ENCODE assay signal across 1 cellular context in the genomic region with DNA sequence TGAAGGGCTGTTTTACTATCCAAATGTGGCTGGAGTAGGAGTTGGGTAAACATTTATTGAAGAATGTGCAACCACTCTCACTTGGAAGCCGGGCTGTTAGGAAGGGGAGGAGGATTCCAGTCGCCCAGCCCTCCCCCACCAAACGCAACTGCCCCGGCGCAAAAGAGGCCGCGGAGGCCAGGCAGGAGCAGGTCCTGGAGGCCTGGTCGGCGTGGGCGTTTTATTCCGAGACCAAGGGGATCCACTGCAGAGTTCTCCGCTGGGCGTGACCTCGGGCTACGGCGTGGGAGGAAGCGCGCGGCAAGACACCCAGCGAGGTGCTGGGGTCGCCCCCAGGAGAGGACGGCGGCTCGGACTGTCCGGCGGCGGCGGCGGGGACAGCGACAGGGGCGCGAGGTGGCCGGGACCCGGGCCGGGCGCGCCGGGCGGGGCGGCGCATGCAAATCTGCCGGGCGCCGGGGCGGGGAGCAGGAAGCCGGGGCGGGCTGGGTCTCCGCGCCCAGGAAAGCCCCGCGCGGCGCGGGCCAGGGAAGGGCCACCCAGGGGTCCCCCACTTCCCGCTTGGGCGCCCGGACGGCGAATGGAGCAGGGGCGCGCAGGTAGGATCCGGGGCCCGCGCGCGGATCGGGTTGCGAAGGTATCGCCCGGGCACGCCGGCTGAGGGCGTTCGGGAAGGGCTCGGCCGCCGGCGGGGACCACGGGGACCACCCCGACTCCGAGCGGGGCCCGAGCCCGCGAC.
TF ChIP-seq lines count a peak whose summit lies in the region.

IL4R (plus strand) TSS at position 553 of the 739 bp plus-strand sequence. CDS start 26,230 bp downstream, outside the sequence.

TF ChIP-seq in HEK293, 187 proteins besides CTCF, POLR2A, EP300 and RAD21 (continued from another document):
- TF ChIP-seq, protein P1, sequence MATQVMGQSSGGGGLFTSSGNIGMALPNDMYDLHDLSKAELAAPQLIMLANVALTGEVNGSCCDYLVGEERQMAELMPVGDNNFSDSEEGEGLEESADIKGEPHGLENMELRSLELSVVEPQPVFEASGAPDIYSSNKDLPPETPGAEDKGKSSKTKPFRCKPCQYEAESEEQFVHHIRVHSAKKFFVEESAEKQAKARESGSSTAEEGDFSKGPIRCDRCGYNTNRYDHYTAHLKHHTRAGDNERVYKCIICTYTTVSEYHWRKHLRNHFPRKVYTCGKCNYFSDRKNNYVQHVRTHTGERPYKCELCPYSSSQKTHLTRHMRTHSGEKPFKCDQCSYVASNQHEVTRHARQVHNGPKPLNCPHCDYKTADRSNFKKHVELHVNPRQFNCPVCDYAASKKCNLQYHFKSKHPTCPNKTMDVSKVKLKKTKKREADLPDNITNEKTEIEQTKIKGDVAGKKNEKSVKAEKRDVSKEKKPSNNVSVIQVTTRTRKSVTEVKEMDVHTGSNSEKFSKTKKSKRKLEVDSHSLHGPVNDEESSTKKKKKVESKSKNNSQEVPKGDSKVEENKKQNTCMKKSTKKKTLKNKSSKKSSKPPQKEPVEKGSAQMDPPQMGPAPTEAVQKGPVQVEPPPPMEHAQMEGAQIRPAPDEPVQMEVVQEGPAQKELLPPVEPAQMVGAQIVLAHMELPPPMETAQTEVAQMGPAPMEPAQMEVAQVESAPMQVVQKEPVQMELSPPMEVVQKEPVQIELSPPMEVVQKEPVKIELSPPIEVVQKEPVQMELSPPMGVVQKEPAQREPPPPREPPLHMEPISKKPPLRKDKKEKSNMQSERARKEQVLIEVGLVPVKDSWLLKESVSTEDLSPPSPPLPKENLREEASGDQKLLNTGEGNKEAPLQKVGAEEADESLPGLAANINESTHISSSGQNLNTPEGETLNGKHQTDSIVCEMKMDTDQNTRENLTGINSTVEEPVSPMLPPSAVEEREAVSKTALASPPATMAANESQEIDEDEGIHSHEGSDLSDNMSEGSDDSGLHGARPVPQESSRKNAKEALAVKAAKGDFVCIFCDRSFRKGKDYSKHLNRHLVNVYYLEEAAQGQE (tag by site-specific recombination; IDR thresholded peaks at IDR 0.05) = 0 out of 2 replicates have a peak, but pooled peaks have one; percentile 29
- TF ChIP-seq ZFHX2 (tag by site-specific recombination; conservative IDR thresholded peaks at IDR 0.05) (peak; percentile 87), ZNF561 (tag by site-specific recombination; IDR thresholded peaks at IDR 0.05; ENCODE audit: borderline replicate concordance) (peak; percentile 46; the same call in 1 of the 2 replicates), ZXDB (tag by site-specific recombination; IDR thresholded peaks at IDR 0.05) (peak; percentile 45; the same call in 1 of the 2 replicates), GLIS2 (tag by site-specific recombination; IDR thresholded peaks at IDR 0.05) (peak; percentile 46), ZBTB8A (tag by site-specific recombination; IDR thresholded peaks at IDR 0.05) (peak; percentile 81), GLIS1 (tag by site-specific recombination; IDR thresholded peaks at IDR 0.05) (0 out of 2 replicates have a peak, but pooled peaks have one; percentile 32), ZNF530 (tag by site-specific recombination; IDR thresholded peaks at IDR 0.05; ENCODE audit: low read depth) (no peak), EGR2 (tag by site-specific recombination; IDR thresholded peaks at IDR 0.05; ENCODE audit: low read depth) (peak; percentile 80), ZNF423 (tag by site-specific recombination; IDR thresholded peaks at IDR 0.05) (0 out of 2 replicates have a peak, but pooled peaks have one; percentile 12), ZBTB1 (tag by site-specific recombination; IDR thresholded peaks at IDR 0.05) (no peak), MYNN (tag by site-specific recombination; IDR thresholded peaks at IDR 0.05; ENCODE audit: borderline replicate concordance) (no peak), ZFP3 (tag by site-specific recombination; IDR thresholded peaks at IDR 0.05; ENCODE audit: low read depth) (peak; percentile 71), ZNF335 (tag by site-specific recombination; conservative IDR thresholded peaks at IDR 0.05) (peak; percentile 51), ZNF341 (tag by site-specific recombination; IDR thresholded peaks at IDR 0.05; ENCODE audit: low read depth) (peak; percentile 37; the same call in 1 of the 2 replicates), SP2 (tag by site-specific recombination; IDR thresholded peaks at IDR 0.05) (0 out of 2 replicates have a peak, but pooled peaks have one; percentile 21), ZBTB17 (tag by site-specific recombination; IDR thresholded peaks at IDR 0.05) (0 out of 2 replicates have a peak, but pooled peaks have one; percentile 26)
- TF ChIP-seq, protein P2, sequence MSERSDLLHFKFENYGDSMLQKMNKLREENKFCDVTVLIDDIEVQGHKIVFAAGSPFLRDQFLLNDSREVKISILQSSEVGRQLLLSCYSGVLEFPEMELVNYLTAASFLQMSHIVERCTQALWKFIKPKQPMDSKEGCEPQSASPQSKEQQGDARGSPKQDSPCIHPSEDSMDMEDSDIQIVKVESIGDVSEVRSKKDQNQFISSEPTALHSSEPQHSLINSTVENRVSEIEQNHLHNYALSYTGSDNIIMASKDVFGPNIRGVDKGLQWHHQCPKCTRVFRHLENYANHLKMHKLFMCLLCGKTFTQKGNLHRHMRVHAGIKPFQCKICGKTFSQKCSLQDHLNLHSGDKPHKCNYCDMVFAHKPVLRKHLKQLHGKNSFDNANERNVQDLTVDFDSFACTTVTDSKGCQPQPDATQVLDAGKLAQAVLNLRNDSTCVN (tag by site-specific recombination; optimal IDR thresholded peaks at IDR 0.05) = peak; percentile 76
